Comparison of ENCODE assay signal across 1 cellular context in the genomic region with DNA sequence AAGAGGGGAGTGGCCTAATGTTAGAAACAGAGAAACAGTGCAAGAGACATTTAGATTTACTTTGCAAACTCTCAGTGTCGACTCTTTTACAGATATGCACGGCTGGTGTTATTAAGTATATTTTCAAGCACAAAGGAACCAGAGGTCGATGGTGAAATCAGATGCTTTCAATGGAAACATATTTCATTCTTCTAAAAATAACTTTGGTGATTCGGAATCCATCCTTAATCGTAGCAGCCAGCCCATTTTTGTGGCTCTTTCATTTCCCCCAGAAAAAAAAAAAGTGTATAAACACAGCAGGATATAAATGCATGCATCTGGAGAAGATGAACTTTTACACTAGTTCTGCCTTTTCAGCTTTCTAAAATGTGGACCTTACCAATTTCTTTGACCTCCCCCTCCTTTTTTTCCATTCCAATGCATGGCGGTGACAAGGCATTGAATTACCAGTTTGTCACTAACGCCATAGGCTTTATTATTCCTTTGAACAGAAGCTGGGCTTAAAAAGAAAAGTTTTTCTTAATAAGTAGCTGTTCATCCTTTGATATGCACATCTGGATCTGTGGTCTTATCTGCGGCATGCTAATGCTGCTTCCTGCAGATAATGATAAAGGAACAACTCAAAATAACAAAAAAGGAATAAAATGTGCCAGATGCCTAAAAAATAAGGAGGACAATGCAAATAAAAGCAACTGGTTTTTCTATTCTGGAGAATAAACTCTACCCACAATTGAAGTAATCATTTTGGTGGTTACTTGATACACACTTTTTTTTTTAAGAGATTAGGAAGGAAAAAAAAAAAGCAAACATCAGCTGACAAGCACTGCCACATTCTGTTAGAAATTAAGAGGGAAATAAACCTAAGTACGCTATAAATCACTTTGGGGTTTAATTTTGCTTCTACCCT.
TF ChIP-seq lines count a peak whose summit lies in the region.

No MANE protein-coding gene starts in this region.

TF ChIP-seq in GM23338, 12 proteins besides CTCF, POLR2A, EP300 and RAD21 (continued from another document):
- TF ChIP-seq, protein P1, sequence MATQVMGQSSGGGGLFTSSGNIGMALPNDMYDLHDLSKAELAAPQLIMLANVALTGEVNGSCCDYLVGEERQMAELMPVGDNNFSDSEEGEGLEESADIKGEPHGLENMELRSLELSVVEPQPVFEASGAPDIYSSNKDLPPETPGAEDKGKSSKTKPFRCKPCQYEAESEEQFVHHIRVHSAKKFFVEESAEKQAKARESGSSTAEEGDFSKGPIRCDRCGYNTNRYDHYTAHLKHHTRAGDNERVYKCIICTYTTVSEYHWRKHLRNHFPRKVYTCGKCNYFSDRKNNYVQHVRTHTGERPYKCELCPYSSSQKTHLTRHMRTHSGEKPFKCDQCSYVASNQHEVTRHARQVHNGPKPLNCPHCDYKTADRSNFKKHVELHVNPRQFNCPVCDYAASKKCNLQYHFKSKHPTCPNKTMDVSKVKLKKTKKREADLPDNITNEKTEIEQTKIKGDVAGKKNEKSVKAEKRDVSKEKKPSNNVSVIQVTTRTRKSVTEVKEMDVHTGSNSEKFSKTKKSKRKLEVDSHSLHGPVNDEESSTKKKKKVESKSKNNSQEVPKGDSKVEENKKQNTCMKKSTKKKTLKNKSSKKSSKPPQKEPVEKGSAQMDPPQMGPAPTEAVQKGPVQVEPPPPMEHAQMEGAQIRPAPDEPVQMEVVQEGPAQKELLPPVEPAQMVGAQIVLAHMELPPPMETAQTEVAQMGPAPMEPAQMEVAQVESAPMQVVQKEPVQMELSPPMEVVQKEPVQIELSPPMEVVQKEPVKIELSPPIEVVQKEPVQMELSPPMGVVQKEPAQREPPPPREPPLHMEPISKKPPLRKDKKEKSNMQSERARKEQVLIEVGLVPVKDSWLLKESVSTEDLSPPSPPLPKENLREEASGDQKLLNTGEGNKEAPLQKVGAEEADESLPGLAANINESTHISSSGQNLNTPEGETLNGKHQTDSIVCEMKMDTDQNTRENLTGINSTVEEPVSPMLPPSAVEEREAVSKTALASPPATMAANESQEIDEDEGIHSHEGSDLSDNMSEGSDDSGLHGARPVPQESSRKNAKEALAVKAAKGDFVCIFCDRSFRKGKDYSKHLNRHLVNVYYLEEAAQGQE (IDR thresholded peaks at IDR 0.05; ENCODE audit: unreplicated experiment): no peak
- TF ChIP-seq JUNB (IDR thresholded peaks at IDR 0.05; ENCODE audit: unreplicated experiment): no peak
